ENCODE assay signal across 14 cellular contexts in the genomic region with DNA sequence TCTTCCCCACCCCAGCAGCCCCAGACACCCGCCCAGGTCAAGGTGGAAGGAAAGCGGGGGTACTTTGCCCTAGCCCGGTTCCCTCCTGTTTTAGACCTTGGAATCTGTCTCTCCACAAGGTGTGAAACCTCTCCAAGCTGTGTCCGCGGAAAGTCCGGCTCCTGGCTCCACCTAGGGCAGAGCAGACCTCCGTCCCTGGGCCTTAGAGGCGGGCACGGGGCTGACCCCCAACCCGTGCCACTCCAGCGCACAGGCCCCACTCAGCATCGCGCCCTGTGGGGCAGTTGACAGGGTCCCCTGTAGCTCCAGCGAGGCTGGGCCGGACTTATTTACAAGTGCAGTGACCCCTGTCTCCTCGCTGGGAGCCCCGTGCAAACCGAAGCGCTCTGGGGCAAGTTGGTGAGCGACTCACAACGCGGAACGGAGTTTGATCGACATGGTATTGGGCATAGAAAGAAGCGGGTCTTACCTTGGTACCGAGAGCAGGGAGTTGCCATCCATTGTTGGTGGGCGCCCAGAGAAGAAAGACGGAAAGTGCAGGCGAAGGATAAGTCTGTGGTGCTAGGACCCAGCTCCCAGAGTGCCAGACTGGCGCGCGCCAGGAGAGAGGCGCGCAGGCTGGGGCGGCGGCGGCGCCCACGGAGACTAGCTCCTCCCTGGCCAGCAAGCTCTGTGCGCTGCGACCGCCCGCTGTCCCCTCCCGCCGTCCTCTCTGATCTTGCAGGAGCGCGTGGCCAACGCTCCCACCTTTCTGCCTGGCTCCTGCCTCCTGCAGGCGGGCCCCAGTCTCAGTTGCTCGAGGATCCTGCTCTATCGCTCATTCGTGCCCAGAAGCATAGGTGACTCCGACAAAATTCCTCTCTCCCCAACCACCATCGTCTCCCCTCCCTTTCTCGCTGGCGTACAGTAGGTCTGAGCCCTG. TPM values are rescaled to one million over a fixed set of nuclear protein-coding genes. Genes with fewer than 3 reads are reported as not detected.
DNase-seq lines count a peak whose midpoint lies in the region; ATAC-seq, FAIRE-seq and TF ChIP-seq lines count a peak whose summit lies in the region.
"Had no signal": no experiment of that assay in that cellular context is flagged by ENCODE, and none has a peak within 500 bp of the region (broad histone marks: within the 10 kb centered on the region; RNA-seq: fewer than 3 reads in every experiment).

A gene with protein sequence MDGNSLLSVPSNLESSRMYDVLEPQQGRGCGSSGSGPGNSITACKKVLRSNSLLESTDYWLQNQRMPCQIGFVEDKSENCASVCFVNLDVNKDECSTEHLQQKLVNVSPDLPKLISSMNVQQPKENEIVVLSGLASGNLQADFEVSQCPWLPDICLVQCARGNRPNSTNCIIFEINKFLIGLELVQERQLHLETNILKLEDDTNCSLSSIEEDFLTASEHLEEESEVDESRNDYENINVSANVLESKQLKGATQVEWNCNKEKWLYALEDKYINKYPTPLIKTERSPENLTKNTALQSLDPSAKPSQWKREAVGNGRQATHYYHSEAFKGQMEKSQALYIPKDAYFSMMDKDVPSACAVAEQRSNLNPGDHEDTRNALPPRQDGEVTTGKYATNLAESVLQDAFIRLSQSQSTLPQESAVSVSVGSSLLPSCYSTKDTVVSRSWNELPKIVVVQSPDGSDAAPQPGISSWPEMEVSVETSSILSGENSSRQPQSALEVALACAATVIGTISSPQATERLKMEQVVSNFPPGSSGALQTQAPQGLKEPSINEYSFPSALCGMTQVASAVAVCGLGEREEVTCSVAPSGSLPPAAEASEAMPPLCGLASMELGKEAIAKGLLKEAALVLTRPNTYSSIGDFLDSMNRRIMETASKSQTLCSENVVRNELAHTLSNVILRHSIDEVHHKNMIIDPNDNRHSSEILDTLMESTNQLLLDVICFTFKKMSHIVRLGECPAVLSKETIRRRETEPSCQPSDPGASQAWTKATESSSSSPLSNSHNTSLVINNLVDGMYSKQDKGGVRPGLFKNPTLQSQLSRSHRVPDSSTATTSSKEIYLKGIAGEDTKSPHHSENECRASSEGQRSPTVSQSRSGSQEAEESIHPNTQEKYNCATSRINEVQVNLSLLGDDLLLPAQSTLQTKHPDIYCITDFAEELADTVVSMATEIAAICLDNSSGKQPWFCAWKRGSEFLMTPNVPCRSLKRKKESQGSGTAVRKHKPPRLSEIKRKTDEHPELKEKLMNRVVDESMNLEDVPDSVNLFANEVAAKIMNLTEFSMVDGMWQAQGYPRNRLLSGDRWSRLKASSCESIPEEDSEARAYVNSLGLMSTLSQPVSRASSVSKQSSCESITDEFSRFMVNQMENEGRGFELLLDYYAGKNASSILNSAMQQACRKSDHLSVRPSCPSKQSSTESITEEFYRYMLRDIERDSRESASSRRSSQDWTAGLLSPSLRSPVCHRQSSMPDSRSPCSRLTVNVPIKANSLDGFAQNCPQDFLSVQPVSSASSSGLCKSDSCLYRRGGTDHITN (N-terminal part only) (minus strand): TSS at position 590 of the 922 bp plus-strand sequence. CDS start 89 bp downstream, at position 501.

- no peaks in the 10 kb centered on the region for H3K36me3 Mint-ChIP-seq in activated CD4-positive, alpha-beta T cell treated with anti-CD3 and anti-CD28 coated beads, Interleukin-2, amount 10 ng/mL, durations not matched to agents 7 days and 5 days (ENCODE audit: low read depth)
- no peaks in the 10 kb centered on the region for H3K36me3 Mint-ChIP-seq in activated CD4-positive, alpha-beta T cell treated with anti-CD3 and anti-CD28 coated beads for 36 hours (ENCODE audit: low read depth)
- H3K36me3 Mint-ChIP-seq in chondrocyte (ENCODE audit: low read depth), result peaks cover 4% of the 10 kb centered on the region

- peak within 1 kb of the TSS; percentile 10 to 29 for H3K4me3 ChIP-seq in tibial artery

- no peaks in the 10 kb centered on the region for H3K4me1 Mint-ChIP-seq in activated CD4-positive, alpha-beta T cell treated with anti-CD3 and anti-CD28 coated beads, Interleukin-2, amount 10 ng/mL, durations not matched to agents 7 days and 5 days
- H3K4me1 Mint-ChIP-seq in activated CD4-positive, alpha-beta T cell treated with anti-CD3 and anti-CD28 coated beads for 36 hours, result no peaks in the 10 kb centered on the region
- H3K4me1 Mint-ChIP-seq in chondrocyte (ENCODE audit: low read depth), result peaks cover 6% of the 10 kb centered on the region
- H3K4me1 Mint-ChIP-seq: natural killer cell had no signal

- H3K27me3 Mint-ChIP-seq in activated CD4-positive, alpha-beta T cell treated with anti-CD3 and anti-CD28 coated beads, Interleukin-2, amount 10 ng/mL, durations not matched to agents 7 days and 5 days, result peaks cover 15% of the 10 kb centered on the region
- peaks cover 9% of the 10 kb centered on the region for H3K27me3 Mint-ChIP-seq in activated CD4-positive, alpha-beta T cell treated with anti-CD3 and anti-CD28 coated beads for 36 hours
- H3K27me3 Mint-ChIP-seq in chondrocyte (ENCODE audit: low read depth), result peaks cover 37% of the 10 kb centered on the region

- TF ChIP-seq CTCF in chondrocyte (IDR thresholded peaks at IDR 0.05) (no peak), tibial artery (IDR thresholded peaks at IDR 0.05) (no peak)

- POLR2A ChIA-PET in activated CD4-positive, alpha-beta T cell treated with anti-CD3 and anti-CD28 coated beads, Interleukin-2, amount 10 ng/mL, durations not matched to agents 7 days and 5 days (lab: Charles Lee), result no interaction called here
- POLR2A ChIA-PET in activated CD4-positive, alpha-beta T cell treated with anti-CD3 and anti-CD28 coated beads for 36 hours (lab: Charles Lee), result no interaction called here

- CTCF ChIA-PET in activated CD4-positive, alpha-beta T cell treated with anti-CD3 and anti-CD28 coated beads, Interleukin-2, amount 10 ng/mL, durations not matched to agents 7 days and 5 days (lab: Charles Lee), result no interaction called here
- CTCF ChIA-PET in activated CD4-positive, alpha-beta T cell treated with anti-CD3 and anti-CD28 coated beads for 36 hours (lab: Charles Lee), result no interaction called here

- H3K9me3 ChIP-seq in tibial artery, result no peaks in the 10 kb centered on the region

- no peak for FAIRE-seq in H54 (lab: Jason Lieb, UNC)
- FAIRE-seq: GM19239, TTC549 had no signal

- peaks cover 0 to 18% of the 10 kb centered on the region in 2 donors for H3K27me3 ChIP-seq in tibial artery

- H3K36me3 ChIP-seq in tibial artery, result no peaks in the 10 kb centered on the region

- DNase-seq in activated CD4-positive, alpha-beta T cell treated with anti-CD3 and anti-CD28 coated beads, Interleukin-2, amount 10 ng/mL, durations not matched to agents 7 days and 5 days, result no peak
- DNase-seq in activated CD4-positive, alpha-beta T cell treated with anti-CD3 and anti-CD28 coated beads for 36 hours, result no peak
- DNase-seq in chondrocyte (ENCODE audit: low spot score) (peak; percentile 86), iPS-NIHi11 (ENCODE audit: low spot score) (peak; percentile 29), tibial artery (peak in 1 of 2 donors; percentile 51), NCI-H2227 treated with DMSO at 0.1 percent for 48 hours (lab: John Stamatoyannopoulos, UW) (no peak), H54 (ENCODE audit: insufficient read length, low spot score) (no peak)
- DNase-seq: natural killer cell, NCI-H1436 treated with DMSO at 0.1 percent for 48 hours had no signal

- no peak within 1 kb of the TSS for H3K27ac ChIP-seq in tibial artery

- no peak within 1 kb of the TSS for H3K4me3 Mint-ChIP-seq in activated CD4-positive, alpha-beta T cell treated with anti-CD3 and anti-CD28 coated beads, Interleukin-2, amount 10 ng/mL, durations not matched to agents 7 days and 5 days
- no peak within 1 kb of the TSS for H3K4me3 Mint-ChIP-seq in activated CD4-positive, alpha-beta T cell treated with anti-CD3 and anti-CD28 coated beads for 36 hours
- peak within 1 kb of the TSS; percentile 12 for H3K4me3 Mint-ChIP-seq in chondrocyte (ENCODE audit: unreplicated experiment)
- H3K4me3 Mint-ChIP-seq: dendritic cell treated with granulocyte-macrophage colony-stimulating factor and Interleukin-4, amounts not matched to agents 40 ng/mL and 50 ng/mL, for 4 days; natural killer cell had no signal

- no peak for TF ChIP-seq POLR2A in H54 (IDR thresholded peaks at IDR 0.05; ENCODE audit: low read depth, low read length)

- peak within 1 kb of the TSS; percentile 46 for H3K27ac Mint-ChIP-seq in activated CD4-positive, alpha-beta T cell treated with anti-CD3 and anti-CD28 coated beads, Interleukin-2, amount 10 ng/mL, durations not matched to agents 7 days and 5 days
- no peak within 1 kb of the TSS for H3K27ac Mint-ChIP-seq in activated CD4-positive, alpha-beta T cell treated with anti-CD3 and anti-CD28 coated beads for 36 hours
- H3K27ac Mint-ChIP-seq in chondrocyte (ENCODE audit: unreplicated experiment), result no peak within 1 kb of the TSS
- H3K27ac Mint-ChIP-seq: activated T-helper 2 cell treated with anti-CD3 and anti-CD28 coated beads, Interferon-gamma antibody, Interleukin-2, Interleukin-4, amounts not matched to agents 10 μg/mL and 5 μg/mL and 100 μg/mL, durations not matched to agents 14 hours and 24 hours and 36 hours; dendritic cell treated with granulocyte-macrophage colony-stimulating factor and Interleukin-4, amounts not matched to agents 40 ng/mL and 50 ng/mL, for 4 days; natural killer cell had no signal

- peaks cover 0 to 5% (median 0%) of the 10 kb centered on the region in 4 donors for H3K4me1 ChIP-seq in tibial artery

- no peaks in the 10 kb centered on the region for H3K9me3 Mint-ChIP-seq in activated CD4-positive, alpha-beta T cell treated with anti-CD3 and anti-CD28 coated beads, Interleukin-2, amount 10 ng/mL, durations not matched to agents 7 days and 5 days
- H3K9me3 Mint-ChIP-seq in activated CD4-positive, alpha-beta T cell treated with anti-CD3 and anti-CD28 coated beads for 36 hours (ENCODE audit: low read depth), result peaks cover 4% of the 10 kb centered on the region
- peaks cover 19% of the 10 kb centered on the region for H3K9me3 Mint-ChIP-seq in chondrocyte (ENCODE audit: low read depth)

- intact Hi-C loops in activated CD4-positive, alpha-beta T cell treated with anti-CD3 and anti-CD28 coated beads for 36 hours (cut with DNase I, micrococcal nuclease), result no loop called here
- intact Hi-C loops in tibial artery (cut with DNase I; ENCODE audit: low total_unique reads), result no loop called here

- no peak for ATAC-seq in activated CD4-positive, alpha-beta T cell treated with anti-CD3 and anti-CD28 coated beads for 36 hours
- ATAC-seq in GM21737 (IDR thresholded peaks at IDR 0.05; ENCODE audit: unreplicated experiment), result no peak
- ATAC-seq: natural killer cell had no signal

RNA-seq across cellular contexts. Expression of the gene that starts here (rescaled TPM):
- total RNA-seq in activated CD4-positive, alpha-beta T cell treated with anti-CD3 and anti-CD28 coated beads, Interleukin-2, amount 10 ng/mL, durations not matched to agents 7 days and 5 days, result not detected
- total RNA-seq in activated CD4-positive, alpha-beta T cell treated with anti-CD3 and anti-CD28 coated beads for 36 hours, result not detected
- total RNA-seq in chondrocyte, result not detected in 3 replicates
- total RNA-seq: activated T-helper 2 cell treated with anti-CD3 and anti-CD28 coated beads, Interferon-gamma antibody, Interleukin-2, Interleukin-4, amounts not matched to agents 10 μg/mL and 5 μg/mL and 100 μg/mL, durations not matched to agents 14 hours and 24 hours and 36 hours; natural killer cell had no signal

Comparison
In these comparisons a context has a peak if more than half of its experiments do, and no peak if none do; other contexts are left out.
1. Peak in DNase-seq in chondrocyte; RNA of the gene not detected or under 1 TPM.